Comparison of ENCODE assay signal across 1 cellular context in genomic region chr10:18178862-18179483, GRCh38.
TF ChIP-seq lines count a peak whose summit lies in the region.

No MANE protein-coding gene starts in this region.

TF ChIP-seq in neural cell, 6 proteins besides CTCF, POLR2A, EP300 and RAD21:
- no peak for TF ChIP-seq SMC3 (conservative IDR thresholded peaks at IDR 0.05; ENCODE audit: poor library complexity)
- no peak for TF ChIP-seq TAF1 (IDR thresholded peaks at IDR 0.05; ENCODE audit: low read depth)
- no peak for TF ChIP-seq MXI1 (conservative IDR thresholded peaks at IDR 0.05; ENCODE audit: poor library complexity, severe bottlenecking)
- no peak for TF ChIP-seq REST (IDR thresholded peaks at IDR 0.05; ENCODE audit: borderline replicate concordance)
- TF ChIP-seq EZH2 (IDR thresholded peaks at IDR 0.05; ENCODE audit: borderline replicate concordance, insufficient read depth, low read length, poor library complexity, severe bottlenecking), result no peak
- TF ChIP-seq POLR2AphosphoS5 (IDR thresholded peaks at IDR 0.05), result no peak
